ENCODE assay signal across 16 cellular contexts in the genomic region with DNA sequence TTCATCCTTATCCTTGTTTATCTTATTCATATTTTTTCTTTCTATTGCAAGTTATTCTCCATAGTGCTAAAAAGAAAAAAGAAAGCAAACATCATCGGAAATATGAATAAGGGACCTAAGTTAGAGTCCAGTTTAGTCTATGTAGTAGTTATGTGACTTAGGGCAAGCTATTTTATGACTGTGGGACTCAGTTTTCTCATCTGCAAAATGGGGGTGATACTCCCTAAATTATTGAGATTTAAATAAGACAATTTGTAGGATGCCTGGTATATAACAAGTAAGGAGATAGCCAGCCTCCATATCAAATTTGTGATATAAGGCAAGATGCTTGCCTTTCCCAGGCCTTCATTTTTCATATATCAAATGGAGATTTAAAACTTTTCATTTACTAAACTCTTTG.
DNase-seq lines count a peak whose midpoint lies in the region; ATAC-seq and TF ChIP-seq lines count a peak whose summit lies in the region.
"Had no signal": no experiment of that assay in that cellular context is flagged by ENCODE, and none has a peak within 500 bp of the region (broad histone marks: within the 10 kb centered on the region; RNA-seq: fewer than 3 reads in every experiment).

No MANE protein-coding gene starts in this region.

- no TSS peak for BruUV-seq in Calu3 (replicated peaks; lab: Mats Ljungman, UMichigan)

- intact Hi-C loops in Calu3 (cut with micrococcal nuclease; ENCODE audit: unreplicated experiment) = no loop called here
- intact Hi-C loops in sciatic nerve (cut with DNase I) = no loop called here

- no peaks in the 10 kb centered on the region for H3K27me3 ChIP-seq in upper lobe of left lung

- no peak for TF ChIP-seq POLR2A in upper lobe of left lung (IDR thresholded peaks at IDR 0.05)

- peaks cover 0 to 19% (median 10%) of the 10 kb centered on the region in 4 donors for H3K4me1 ChIP-seq in upper lobe of left lung

- H3K27ac Mint-ChIP-seq in Calu3 (ENCODE audit: unreplicated experiment) (peak overlapping the region; percentile 93), T-cell (peak overlapping the region; percentile 52 to 58), mesothelial cell of epicardium (peak overlapping the region; percentile 97), type B pancreatic cell (peak overlapping the region; percentile 99)

- 80 to 87% methylated on average over 1 of the region's 1 CpG for WGBS in upper lobe of left lung, 2 donors

- no peak for TF ChIP-seq CTCF in Calu3 (IDR thresholded peaks at IDR 0.05; ENCODE audit: unreplicated experiment)
- TF ChIP-seq CTCF in mesothelial cell of epicardium (IDR thresholded peaks at IDR 0.05; ENCODE audit: unreplicated experiment) = no peak
- TF ChIP-seq CTCF in type B pancreatic cell (conservative IDR thresholded peaks at IDR 0.05) = no peak
- TF ChIP-seq CTCF in upper lobe of left lung (IDR thresholded peaks at IDR 0.05) = no peak

- H3K4me1 Mint-ChIP-seq in Calu3 (ENCODE audit: low read depth, unreplicated experiment) (peaks cover 35% of the 10 kb centered on the region), T-cell (peaks cover 58 to 60% (median 59%) of the 10 kb centered on the region in 3 donors), mesothelial cell of epicardium (peaks cover 47% of the 10 kb centered on the region), type B pancreatic cell (ENCODE audit: unreplicated experiment) (peaks cover 28% of the 10 kb centered on the region)

- H3K27ac ChIP-seq in upper lobe of left lung = peak overlapping the region in 2 of 4 donors; percentile 53 to 64
- H3K27ac ChIP-seq: SK-N-MC had no signal

- no peak overlapping the region for H3K4me3 ChIP-seq in upper lobe of left lung
- H3K4me3 ChIP-seq: SK-N-MC had no signal

- peaks cover 20% of the 10 kb centered on the region for H3K36me3 Mint-ChIP-seq in Calu3 (ENCODE audit: insufficient read depth, unreplicated experiment)
- H3K36me3 Mint-ChIP-seq in T-cell = peaks cover 39% of the 10 kb centered on the region
- peaks cover 31% of the 10 kb centered on the region for H3K36me3 Mint-ChIP-seq in mesothelial cell of epicardium
- peaks cover 39% of the 10 kb centered on the region for H3K36me3 Mint-ChIP-seq in type B pancreatic cell

- ATAC-seq in T-cell (replicated peaks in 1 of 4) (no peak), upper lobe of left lung (ENCODE audit: low FRiP score in 2 of 2) (no peak), sciatic nerve (no peak), HG03520 (IDR thresholded peaks at IDR 0.05; ENCODE audit: unreplicated experiment) (no peak)

- H3K9me3 Mint-ChIP-seq in Calu3 (ENCODE audit: low read depth, unreplicated experiment) = peaks cover 6% of the 10 kb centered on the region
- peaks cover 0 to 16% (median 6%) of the 10 kb centered on the region in 3 donors for H3K9me3 Mint-ChIP-seq in T-cell
- peaks cover 21% of the 10 kb centered on the region for H3K9me3 Mint-ChIP-seq in mesothelial cell of epicardium
- peaks cover 21% of the 10 kb centered on the region for H3K9me3 Mint-ChIP-seq in type B pancreatic cell

- H3K36me3 ChIP-seq in upper lobe of left lung = no peaks in the 10 kb centered on the region

- DNase-seq in Calu3 (no peak), T-cell (no peak), mesothelial cell of epicardium (ENCODE audit: low spot score in 2 of 2, unreplicated experiment in 2 of 2) (no peak), type B pancreatic cell (ENCODE audit: extremely low spot score, unreplicated experiment) (no peak), upper lobe of left lung (no peak), sciatic nerve (ENCODE audit: low spot score) (no peak)
- DNase-seq: ACHN; EL; H7; NCI-H146; NCI-H2227 treated with DMSO at 0.1 percent for 48 hours; NCI-H69; NK-92 treated with Interleukin-12 subunit alpha and Interleukin-12 subunit beta, amount 100 ng/mL, for 24 hours; OCI-M1 had no signal

- POLR2A ChIA-PET in T-cell (lab: Charles Lee) = no interaction called here

- no peaks in the 10 kb centered on the region for H3K9me3 ChIP-seq in upper lobe of left lung

- H3K4me3 Mint-ChIP-seq in Calu3 (ENCODE audit: low read depth, unreplicated experiment) = no peak overlapping the region
- H3K4me3 Mint-ChIP-seq in T-cell = no peak overlapping the region
- no peak overlapping the region for H3K4me3 Mint-ChIP-seq in mesothelial cell of epicardium
- no peak overlapping the region for H3K4me3 Mint-ChIP-seq in type B pancreatic cell

- TF ChIP-seq EP300 in upper lobe of left lung (IDR thresholded peaks at IDR 0.05) = no peak

- CTCF ChIA-PET in Calu3 (lab: Charles Lee) (no interaction called here), T-cell (lab: Charles Lee) (no interaction called here)

- H3K27me3 Mint-ChIP-seq in Calu3 (ENCODE audit: unreplicated experiment) (no peaks in the 10 kb centered on the region), T-cell (no peaks in the 10 kb centered on the region), mesothelial cell of epicardium (ENCODE audit: low read depth) (no peaks in the 10 kb centered on the region), type B pancreatic cell (no peaks in the 10 kb centered on the region)
